Comparison of ENCODE assay signal across 9 cellular contexts in the genomic region with DNA sequence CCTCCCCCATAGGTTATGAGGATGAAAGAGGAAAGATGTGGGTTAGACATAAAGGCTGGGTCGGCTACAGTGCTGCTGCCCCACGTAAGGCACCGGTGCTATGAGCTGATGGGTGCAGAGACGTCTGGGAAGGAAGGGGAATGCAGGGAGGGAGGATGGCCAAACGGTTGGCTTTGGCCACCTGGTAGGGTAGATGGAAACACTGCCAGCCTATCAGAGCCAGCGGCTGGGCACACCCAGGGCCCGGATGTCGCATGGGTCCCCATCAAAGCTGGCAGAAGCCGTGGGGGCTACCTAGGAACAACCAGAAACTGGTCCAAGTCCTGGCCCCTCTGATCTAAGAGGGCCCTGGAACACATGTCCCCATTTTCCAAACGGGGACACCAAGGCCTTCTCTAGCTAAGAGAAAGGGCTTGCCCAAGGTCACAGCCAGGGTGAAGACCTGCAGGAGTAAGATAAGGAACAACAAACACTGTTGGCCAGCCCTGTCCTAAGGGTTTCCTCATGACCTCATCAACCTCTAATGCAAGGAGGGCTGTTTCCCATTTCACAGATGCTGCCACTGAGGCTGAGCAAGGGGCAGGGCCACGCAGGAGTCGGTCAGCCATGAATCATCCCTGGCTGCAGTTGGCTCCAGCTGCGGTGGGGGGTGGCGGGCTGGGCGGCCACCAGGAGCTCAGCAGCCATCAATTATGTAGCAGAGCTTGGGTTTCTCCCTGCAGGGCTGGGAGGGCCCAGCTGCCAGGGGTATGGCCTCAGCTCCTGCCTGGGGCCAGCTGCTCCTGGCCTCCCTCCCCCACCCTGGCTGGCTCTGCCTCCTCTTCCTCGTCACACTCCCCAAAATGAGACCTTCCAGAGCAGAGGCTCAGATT. TPM values are rescaled to one million over a fixed set of nuclear protein-coding genes. Genes with fewer than 3 reads are reported as not detected.
DNase-seq lines count a peak whose midpoint lies in the region; ATAC-seq, FAIRE-seq and TF ChIP-seq lines count a peak whose summit lies in the region.
"Had no signal": no experiment of that assay in that cellular context is flagged by ENCODE, and none has a peak within 500 bp of the region (broad histone marks: within the 10 kb centered on the region; RNA-seq: fewer than 3 reads in every experiment).

No MANE protein-coding gene starts in this region.

- peak; percentile 79 for DNase-seq in H7
- DNase-seq in SHP77 (lab: John Stamatoyannopoulos, UW) = peak; percentile 85 to 87
- peak; percentile 87 for DNase-seq in fibroblast of the conjunctiva (ENCODE audit: low read depth)
- no peak for DNase-seq in COLO829 (ENCODE audit: low spot score)
- no peak for DNase-seq in GM12891 (ENCODE audit: insufficient read length, low spot score)
- DNase-seq in cerebellum (ENCODE audit: low spot score) = no peak

- H3K9ac ChIP-seq in skeletal muscle satellite cell (ENCODE audit: low read depth, low read length) = peak overlapping the region; percentile 9

- H3K36me3 ChIP-seq in H7 (replicated peaks; ENCODE audit: control insufficient read depth, insufficient read depth, low read length) = peaks cover 1% of the 10 kb centered on the region
- no peaks in the 10 kb centered on the region for H3K36me3 ChIP-seq in skeletal muscle satellite cell (ENCODE audit: insufficient read depth, low read length)

- no peak for ATAC-seq in GM21360 (IDR thresholded peaks at IDR 0.05; ENCODE audit: unreplicated experiment)

- no peaks in the 10 kb centered on the region for H3K9me3 ChIP-seq in skeletal muscle satellite cell (replicated peaks; ENCODE audit: low read length)
- H3K9me3 ChIP-seq: neutrophil had no signal

- H3K27me3 ChIP-seq in H7 (ENCODE audit: control insufficient read depth, insufficient read depth, low read length) (no peaks in the 10 kb centered on the region), skeletal muscle satellite cell (ENCODE audit: control insufficient read depth, insufficient read depth, low read length) (no peaks in the 10 kb centered on the region)
- H3K27me3 ChIP-seq: neutrophil had no signal

- peak overlapping the region; percentile 17 for H3K4me2 ChIP-seq in skeletal muscle satellite cell (ENCODE audit: low read length)

- FAIRE-seq in GM12891 (lab: Jason Lieb, UNC) = no peak

- TF ChIP-seq POLR2A in GM12891 (IDR thresholded peaks at IDR 0.05; ENCODE audit: low read depth, low read length) = no peak

- H3K4me3 ChIP-seq in H7 (ENCODE audit: insufficient read depth, low read depth, low read length) (no peak overlapping the region), skeletal muscle satellite cell (ENCODE audit: low read length) (no peak overlapping the region)

- peaks cover 24% of the 10 kb centered on the region for H3K4me1 ChIP-seq in skeletal muscle satellite cell (ENCODE audit: control insufficient read depth, insufficient read depth, low read length)

TF ChIP-seq in GM12891, 5 proteins besides CTCF, POLR2A, EP300 and RAD21:
- TF ChIP-seq POU2F2 (IDR thresholded peaks at IDR 0.05; ENCODE audit: low read depth, low read length) (no peak), TAF1 (IDR thresholded peaks at IDR 0.05; ENCODE audit: low read depth, low read length) (no peak), SPI1 (IDR thresholded peaks at IDR 0.05; ENCODE audit: low read depth, low read length) (no peak), POLR2AphosphoS5 (IDR thresholded peaks at IDR 0.05; ENCODE audit: low read depth, low read length) (no peak), PAX5 (IDR thresholded peaks at IDR 0.05; ENCODE audit: insufficient read depth, low read length, severe bottlenecking) (no peak)

RNA-seq across cellular contexts. Expression of a gene that starts 4.9 kb away (rescaled TPM):
- total RNA-seq in H7 (2014; rRNA removed; shearing (Covaris generic)) = 79.1 and 80.1 TPM in 2 replicates
- total RNA-seq in skeletal muscle satellite cell (2012; rRNA removed) = 24.6 and 27.7 TPM in 2 replicates
- 20.6 TPM for polyA plus RNA-seq in GM12891 (2012; ENCODE audit: low read depth, missing spikeins)
- 36.7 TPM for total RNA-seq in cerebellum

RNA-seq across cellular contexts. Expression of a gene that starts 13.2 kb away (rescaled TPM):
- 26.4 and 33.8 TPM in 2 replicates for total RNA-seq in H7 (2014; rRNA removed; shearing (Covaris generic))
- total RNA-seq in skeletal muscle satellite cell (2012; rRNA removed) = 15.7 and 16.2 TPM in 2 replicates
- polyA plus RNA-seq in GM12891 (2012; ENCODE audit: low read depth, missing spikeins) = 11.9 TPM
- total RNA-seq in cerebellum = 14.1 TPM

RNA-seq across cellular contexts. Expression of a gene that starts 57.6 kb away (rescaled TPM):
- 41.3 and 42.5 TPM in 2 replicates for total RNA-seq in H7 (2014; rRNA removed; shearing (Covaris generic))
- total RNA-seq in skeletal muscle satellite cell (2012; rRNA removed) = 8.6 and 10.5 TPM in 2 replicates
- polyA plus RNA-seq in GM12891 (2012; ENCODE audit: low read depth, missing spikeins) = 6.5 TPM
- 12.0 TPM for total RNA-seq in cerebellum

Comparison
In these comparisons a context has a peak if more than half of its experiments do, and no peak if none do; other contexts are left out.
1. DNase-seq: peak in H7 (single experiment), SHP77 (2 of 2) and fibroblast of the conjunctiva (single experiment); none in COLO829 (single experiment), GM12891 (single experiment) and cerebellum (single experiment).